9 cellular contexts compared by ENCODE assay signal in genomic region chr4:147846318-147847135, GRCh38.
DNase-seq lines count a peak whose midpoint lies in the region; ATAC-seq and TF ChIP-seq lines count a peak whose summit lies in the region.
"Had no signal": no experiment of that assay in that cellular context is flagged by ENCODE, and none has a peak within 500 bp of the region (broad histone marks: within the 10 kb centered on the region; RNA-seq: fewer than 3 reads in every experiment).

No MANE protein-coding gene starts in this region.

- no peak for TF ChIP-seq CTCF in brain microvascular endothelial cell (IDR thresholded peaks at IDR 0.05; ENCODE audit: low read depth, low read length, missing control alignments)
- no peak for TF ChIP-seq CTCF in chondrocyte (IDR thresholded peaks at IDR 0.05)

- no peak overlapping the region for H3K4me3 Mint-ChIP-seq in activated T-cell treated with anti-CD3 and anti-CD28 coated beads, Interleukin-2, amount 50 U/mL, for 4 hours
- H3K4me3 Mint-ChIP-seq in naive thymus-derived CD4-positive, alpha-beta T cell: no peak overlapping the region
- no peak overlapping the region for H3K4me3 Mint-ChIP-seq in chondrocyte (ENCODE audit: unreplicated experiment)
- H3K4me3 Mint-ChIP-seq: memory B cell had no signal

- no peak overlapping the region for H3K27ac ChIP-seq in naive thymus-derived CD4-positive, alpha-beta T cell (ENCODE audit: low read depth, low read length)
- H3K27ac ChIP-seq in brain microvascular endothelial cell: no peak overlapping the region

- peaks cover 2% of the 10 kb centered on the region for H3K27me3 Mint-ChIP-seq in activated T-cell treated with anti-CD3 and anti-CD28 coated beads, Interleukin-2, amount 50 U/mL, for 4 hours (ENCODE audit: low read depth)
- H3K27me3 Mint-ChIP-seq in naive thymus-derived CD4-positive, alpha-beta T cell: peaks cover 0 to 11% (median 0%) of the 10 kb centered on the region in 5 donors
- H3K27me3 Mint-ChIP-seq in chondrocyte (ENCODE audit: low read depth): no peaks in the 10 kb centered on the region

- H3K36me3 ChIP-seq in naive thymus-derived CD4-positive, alpha-beta T cell (ENCODE audit: control insufficient read depth in 2 of 3, insufficient read depth in 3 of 3, low read length in 3 of 3): no peaks in the 10 kb centered on the region
- peaks cover 9% of the 10 kb centered on the region for H3K36me3 ChIP-seq in brain microvascular endothelial cell (replicated peaks)

- H3K36me3 Mint-ChIP-seq in activated T-cell treated with anti-CD3 and anti-CD28 coated beads, Interleukin-2, amount 50 U/mL, for 4 hours (ENCODE audit: insufficient read depth): peaks cover 6% of the 10 kb centered on the region
- H3K36me3 Mint-ChIP-seq in naive thymus-derived CD4-positive, alpha-beta T cell: peaks cover 0 to 20% (median 11%) of the 10 kb centered on the region in 5 donors
- peaks cover 20% of the 10 kb centered on the region for H3K36me3 Mint-ChIP-seq in chondrocyte (ENCODE audit: low read depth)
- H3K36me3 Mint-ChIP-seq: memory B cell had no signal

- CTCF ChIA-PET in naive thymus-derived CD4-positive, alpha-beta T cell (lab: Charles Lee): interaction anchor here (2.6 kb wide), 1 partner anchor 20 kb away, joined by 16 read pairs; no protein-coding TSS in a partner anchor

- H3K4me1 Mint-ChIP-seq in activated T-cell treated with anti-CD3 and anti-CD28 coated beads, Interleukin-2, amount 50 U/mL, for 4 hours (ENCODE audit: low read depth): no peaks in the 10 kb centered on the region
- H3K4me1 Mint-ChIP-seq in naive thymus-derived CD4-positive, alpha-beta T cell: no peaks in the 10 kb centered on the region
- H3K4me1 Mint-ChIP-seq in chondrocyte (ENCODE audit: low read depth): peaks cover 24% of the 10 kb centered on the region
- H3K4me1 Mint-ChIP-seq: memory B cell had no signal

- H3K4me1 ChIP-seq in naive thymus-derived CD4-positive, alpha-beta T cell (ENCODE audit: control insufficient read depth in 2 of 2, insufficient read depth in 2 of 2, low read length in 2 of 2): peaks cover 0 to 3% of the 10 kb centered on the region in 2 donors

- no peak overlapping the region for H3K27ac Mint-ChIP-seq in naive thymus-derived CD4-positive, alpha-beta T cell
- no peak overlapping the region for H3K27ac Mint-ChIP-seq in chondrocyte (ENCODE audit: unreplicated experiment)
- H3K27ac Mint-ChIP-seq: memory B cell had no signal

- POLR2A ChIA-PET in naive thymus-derived CD4-positive, alpha-beta T cell (lab: Charles Lee): no interaction called here

- H3K9me3 ChIP-seq in naive thymus-derived CD4-positive, alpha-beta T cell (ENCODE audit: control insufficient read depth in 2 of 3, low read length in 3 of 3): no peaks in the 10 kb centered on the region

- no peak overlapping the region for H3K4me3 ChIP-seq in naive thymus-derived CD4-positive, alpha-beta T cell (ENCODE audit: low read length)
- H3K4me3 ChIP-seq in brain microvascular endothelial cell (ENCODE audit: low read depth, low read length): no peak overlapping the region

- no peaks in the 10 kb centered on the region for H3K9me3 Mint-ChIP-seq in activated T-cell treated with anti-CD3 and anti-CD28 coated beads, Interleukin-2, amount 50 U/mL, for 4 hours
- H3K9me3 Mint-ChIP-seq in naive thymus-derived CD4-positive, alpha-beta T cell: peaks cover 0 to 3% (median 0%) of the 10 kb centered on the region in 11 donors
- peaks cover 3% of the 10 kb centered on the region for H3K9me3 Mint-ChIP-seq in chondrocyte (ENCODE audit: low read depth)
- H3K9me3 Mint-ChIP-seq: memory B cell had no signal

- no peak for DNase-seq in activated T-cell treated with anti-CD3 and anti-CD28 coated beads, Interleukin-2, amount 50 U/mL, for 4 hours
- no peak for DNase-seq in activated T-cell treated with anti-CD3 and anti-CD28 coated beads, Interleukin-2, amount 50 U/mL, for 1 hour
- DNase-seq in naive thymus-derived CD4-positive, alpha-beta T cell: no peak
- DNase-seq in cerebellar nuclear complex (lab: John Stamatoyannopoulos, UW) (no peak), brain microvascular endothelial cell (no peak), chondrocyte (ENCODE audit: low spot score) (no peak)

- H3K27me3 ChIP-seq in naive thymus-derived CD4-positive, alpha-beta T cell (ENCODE audit: control insufficient read depth in 2 of 2, insufficient read depth in 2 of 2, low read length in 2 of 2): no peaks in the 10 kb centered on the region
- no peaks in the 10 kb centered on the region for H3K27me3 ChIP-seq in brain microvascular endothelial cell (replicated peaks)

- peak; percentile 51 to 66 for ATAC-seq in activated T-cell treated with anti-CD3 and anti-CD28 coated beads, Interleukin-2, amount 50 U/mL, for 4 hours
- ATAC-seq in GM21576 (IDR thresholded peaks at IDR 0.05; ENCODE audit: unreplicated experiment) (peak; percentile 68), HG03439 (IDR thresholded peaks at IDR 0.05; ENCODE audit: unreplicated experiment) (peak; percentile 79)
- ATAC-seq in naive thymus-derived CD4-positive, alpha-beta T cell: peak; percentile 60

- in situ Hi-C loops in brain microvascular endothelial cell (cut with HindIII; ENCODE audit: low pct_ligation_motif_present, low sequenced_read_pairs): no loop called here

- intact Hi-C loops in naive thymus-derived CD4-positive, alpha-beta T cell (cut with micrococcal nuclease): loop anchor here in 1 of 2 donors (1.0 to 2.0 kb wide), 2 partner anchors 20 to 46 kb away; no protein-coding TSS in a partner anchor
